ENCODE assay signal across 17 cellular contexts in genomic region chr13:40958655-40959054, GRCh38.
"Had no signal": no experiment of that assay in that cellular context is flagged by ENCODE, and none has a peak within 500 bp of the region (broad histone marks: within the 10 kb centered on the region; RNA-seq: fewer than 3 reads in every experiment).

No MANE protein-coding gene starts in this region.

- H3K4me3 ChIP-seq: heart left ventricle, testis, upper lobe of right lung had no signal

- H3K9me3 ChIP-seq: heart left ventricle, testis, upper lobe of right lung had no signal

- H3K4me3 Mint-ChIP-seq: activated naive CD4-positive, alpha-beta T cell treated with anti-CD3 and anti-CD28 coated beads for 36 hours; activated T-helper 1 cell treated with anti-CD3 and anti-CD28 coated beads, Interleukin-12 subunit alpha, Interleukin-12 subunit beta, Interleukin-2, Interleukin-4 antibody, amounts not matched to agents 30 ng/mL and 10 ng/mL and 1 ng/mL, durations not matched to agents 14 hours and 24 hours and 36 hours; brain; nephron progenitor cell; stimulated activated naive CD8-positive, alpha-beta T cell treated with anti-CD3 and anti-CD28 coated beads, Interleukin-15, amount 100 ng/mL, for 72 hours had no signal

- DNase-seq: activated CD4-positive, alpha-beta T cell treated with anti-CD3 and anti-CD28 coated beads, Interleukin-2, amount 50 U/mL, for 4 hours; activated CD4-positive, CD25-positive, alpha-beta regulatory T cell; activated naive CD4-positive, alpha-beta T cell treated with anti-CD3 and anti-CD28 coated beads for 36 hours; amygdala; dermis blood vessel endothelial cell; foreskin keratinocyte; heart left ventricle; mammary epithelial cell; nephron progenitor cell; stimulated activated CD4-positive, alpha-beta T cell treated with anti-CD3 and anti-CD28 coated beads, Interleukin-4, amount 100 ng/mL, for 1 hour; stimulated activated CD8-positive, alpha-beta memory T cell treated with anti-CD3 and anti-CD28 coated beads, Interleukin-4, amount 100 ng/mL, for 48 hours; stimulated activated naive CD8-positive, alpha-beta T cell treated with anti-CD3 and anti-CD28 coated beads, Interleukin-15, amount 100 ng/mL, for 72 hours; T-helper 2 cell; testis; upper lobe of right lung had no signal

- H3K27ac ChIP-seq: foreskin keratinocyte, heart left ventricle, testis, upper lobe of right lung had no signal

- ATAC-seq: foreskin keratinocyte; heart left ventricle; stimulated activated naive CD8-positive, alpha-beta T cell treated with anti-CD3 and anti-CD28 coated beads, Interleukin-15, amount 100 ng/mL, for 72 hours; upper lobe of right lung had no signal

- H3K4me1 ChIP-seq: testis had no signal

- H3K27me3 Mint-ChIP-seq: brain; stimulated activated naive CD8-positive, alpha-beta T cell treated with anti-CD3 and anti-CD28 coated beads, Interleukin-15, amount 100 ng/mL, for 72 hours had no signal

- H3K4me1 Mint-ChIP-seq: brain, nephron progenitor cell had no signal

- H3K27ac Mint-ChIP-seq: activated naive CD4-positive, alpha-beta T cell treated with anti-CD3 and anti-CD28 coated beads for 36 hours; activated T-helper 1 cell treated with anti-CD3 and anti-CD28 coated beads, Interleukin-12 subunit alpha, Interleukin-12 subunit beta, Interleukin-2, Interleukin-4 antibody, amounts not matched to agents 30 ng/mL and 10 ng/mL and 1 ng/mL, durations not matched to agents 14 hours and 24 hours and 36 hours; brain; nephron progenitor cell; stimulated activated naive CD8-positive, alpha-beta T cell treated with anti-CD3 and anti-CD28 coated beads, Interleukin-15, amount 100 ng/mL, for 72 hours had no signal

- H3K9me3 Mint-ChIP-seq: activated naive CD4-positive, alpha-beta T cell treated with anti-CD3 and anti-CD28 coated beads for 36 hours; stimulated activated naive CD8-positive, alpha-beta T cell treated with anti-CD3 and anti-CD28 coated beads, Interleukin-15, amount 100 ng/mL, for 72 hours had no signal

- H3K27me3 ChIP-seq: foreskin keratinocyte, heart left ventricle, testis, upper lobe of right lung had no signal
